Comparison of ENCODE assay signal across 8 cellular contexts in genomic region chr1:108747128-108747827, GRCh38. TPM values are rescaled to one million over a fixed set of nuclear protein-coding genes. Genes with fewer than 3 reads are reported as not detected.
A peak's percentile ranks its signal among the peaks of the same experiment; 100 is the strongest.
DNase-seq lines count a peak whose midpoint lies in the region; ATAC-seq lines count a peak whose summit lies in the region.

No MANE protein-coding gene starts in this region.

- peak overlapping the region; percentile 93 to 97 (median 97) for H3K4me3 ChIP-seq in skeletal muscle tissue (ENCODE audit: low read length in 3 of 3)

- peak overlapping the region; percentile 95 to 96 (median 95) for H3K9ac ChIP-seq in skeletal muscle tissue (ENCODE audit: low read depth in 1 of 3, low read length in 3 of 3)

- ATAC-seq in HG02763 (IDR thresholded peaks at IDR 0.05; ENCODE audit: unreplicated experiment): peak; percentile 16

- peak; percentile 65 to 77 (median 68) for DNase-seq in NCI-H1417 (lab: John Stamatoyannopoulos, UW)
- no peak for DNase-seq in NCI-H1417 treated with DMSO at 0.1 percent for 48 hours (lab: John Stamatoyannopoulos, UW)
- peak; percentile 5 for DNase-seq in NCI-H187 treated with DMSO at 0.1 percent for 48 hours (lab: John Stamatoyannopoulos, UW)
- DNase-seq in T1000 (lab: John Stamatoyannopoulos, UW): peak; percentile 58
- DNase-seq in cerebellar cortex (ENCODE audit: low spot score): peak; percentile 87
- DNase-seq in iPS-NIHi7 (ENCODE audit: extremely low spot score): peak; percentile 75

- H3K36me3 ChIP-seq in skeletal muscle tissue (ENCODE audit: control insufficient read depth in 3 of 3, insufficient read depth in 3 of 3, low read length in 3 of 3): peaks cover 0 to 6% (median 4%) of the 10 kb centered on the region in 3 donors

- H3K9me3 ChIP-seq in skeletal muscle tissue (ENCODE audit: control insufficient read depth in 3 of 3, low read length in 3 of 3): no peaks in the 10 kb centered on the region

- peak overlapping the region; percentile 95 for H3K27ac ChIP-seq in skeletal muscle tissue (ENCODE audit: low read depth, low read length)

- no peaks in the 10 kb centered on the region for H3K27me3 ChIP-seq in skeletal muscle tissue (ENCODE audit: control insufficient read depth in 3 of 3, insufficient read depth in 3 of 3, low read length in 3 of 3)

- H3K4me1 ChIP-seq in skeletal muscle tissue (ENCODE audit: control insufficient read depth in 3 of 3, insufficient read depth in 3 of 3, low read length in 3 of 3): peaks cover 0 to 5% (median 2%) of the 10 kb centered on the region in 3 donors

RNA-seq across cellular contexts. Expression of gene STXBP3, which starts 0.8 kb away (rescaled TPM):
- total RNA-seq in skeletal muscle tissue: 28.2 TPM

RNA-seq across cellular contexts. Expression of gene FNDC7, which starts 34.6 kb away (rescaled TPM):
- total RNA-seq in skeletal muscle tissue: not detected

RNA-seq across cellular contexts. Expression of gene PRPF38B, which starts 55.2 kb away (rescaled TPM):
- total RNA-seq in skeletal muscle tissue: 7.3 TPM
